8 cellular contexts compared by ENCODE assay signal in the genomic region with DNA sequence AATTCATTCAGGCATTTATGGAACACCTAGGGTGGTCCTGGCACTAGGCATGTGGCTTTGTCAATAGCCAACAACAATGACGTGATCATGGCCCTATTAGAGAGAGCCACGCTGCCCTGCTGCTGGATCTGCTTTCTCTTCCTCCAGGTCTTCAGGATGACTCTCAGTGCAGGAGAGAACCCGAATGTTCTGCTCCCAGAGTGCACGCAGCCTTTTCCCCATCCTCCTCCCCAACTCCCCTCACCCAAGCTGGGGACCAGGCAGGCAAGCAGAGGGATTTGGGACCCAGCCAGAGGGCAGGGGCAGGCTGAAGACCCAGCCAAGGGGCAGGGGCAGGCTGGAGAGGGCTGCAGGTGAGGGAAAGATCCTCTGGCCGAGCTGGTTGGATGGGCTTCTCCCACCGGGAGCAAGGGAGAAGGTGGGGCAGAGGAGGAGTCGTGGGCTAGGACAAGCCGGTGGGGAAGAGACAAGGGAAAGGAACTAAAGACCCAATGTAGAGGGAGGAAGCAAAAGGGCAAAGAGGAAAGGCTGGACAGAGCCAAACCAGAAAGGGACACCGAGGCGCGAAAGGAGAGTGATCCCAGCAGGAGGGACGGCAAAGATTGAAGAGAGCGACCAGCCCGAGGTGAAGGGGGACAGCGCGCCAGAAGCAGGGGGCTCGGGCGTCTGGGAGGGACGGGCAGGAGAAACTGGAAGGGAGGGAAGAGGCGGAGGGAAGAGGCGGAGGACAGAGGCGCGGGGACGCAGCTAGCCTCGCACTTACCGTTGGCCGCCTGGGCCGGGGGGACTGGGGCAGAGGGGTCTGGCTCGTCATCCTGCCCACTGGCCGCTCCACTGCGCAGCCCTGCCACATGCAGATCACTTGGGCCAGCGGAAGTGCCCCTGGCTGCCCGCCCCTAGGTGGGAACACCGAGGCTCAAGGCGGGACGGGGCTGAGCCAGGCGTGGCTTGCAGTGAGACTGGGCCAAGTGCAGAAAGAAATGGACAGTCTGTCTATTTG. TPM values are rescaled to one million over a fixed set of nuclear protein-coding genes. Genes with fewer than 3 reads are reported as not detected.
DNase-seq lines count a peak whose midpoint lies in the region; ATAC-seq, FAIRE-seq and TF ChIP-seq lines count a peak whose summit lies in the region.

A gene with protein sequence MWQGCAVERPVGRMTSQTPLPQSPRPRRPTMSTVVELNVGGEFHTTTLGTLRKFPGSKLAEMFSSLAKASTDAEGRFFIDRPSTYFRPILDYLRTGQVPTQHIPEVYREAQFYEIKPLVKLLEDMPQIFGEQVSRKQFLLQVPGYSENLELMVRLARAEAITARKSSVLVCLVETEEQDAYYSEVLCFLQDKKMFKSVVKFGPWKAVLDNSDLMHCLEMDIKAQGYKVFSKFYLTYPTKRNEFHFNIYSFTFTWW (minus strand): TSS at position 880 of the 1,000 bp plus-strand sequence. CDS start 27 bp downstream, at position 853.

- H3K4me1 ChIP-seq in body of pancreas: peaks cover 27% of the 10 kb centered on the region
- H3K4me1 ChIP-seq in kidney (ENCODE audit: control insufficient read depth in 1 of 2, insufficient read depth in 1 of 2, low read depth in 1 of 2, low read length in 2 of 2): peaks cover 0 to 8% of the 10 kb centered on the region in 2 donors
- peaks cover 0 to 11% (median 2%) of the 10 kb centered on the region in 4 donors for H3K4me1 ChIP-seq in transverse colon

- TF ChIP-seq EP300 in transverse colon (IDR thresholded peaks at IDR 0.05; ENCODE audit: low read depth): no peak

- H3K9ac ChIP-seq in kidney (ENCODE audit: low read length in 2 of 2): peak within 1 kb of the TSS in 1 of 2 donors; percentile 43

- H3K4me3 ChIP-seq in body of pancreas (peak within 1 kb of the TSS; percentile 58 to 76), kidney (ENCODE audit: low read length in 2 of 2) (peak within 1 kb of the TSS; percentile 49 to 57), transverse colon (peak within 1 kb of the TSS; percentile 37 to 69 (median 58))

- TF ChIP-seq CTCF in body of pancreas (IDR thresholded peaks at IDR 0.05): peak in 3 of 7 experiments; percentile 17 to 26 (median 20)
- no peak for TF ChIP-seq CTCF in kidney (IDR thresholded peaks at IDR 0.05; ENCODE audit: borderline replicate concordance, extremely low read depth, insufficient read depth)
- TF ChIP-seq CTCF in transverse colon (IDR thresholded peaks at IDR 0.05): no peak

- peak within 1 kb of the TSS in 1 of 5 donors; percentile 48 for H3K4me3 Mint-ChIP-seq in immature natural killer cell

- peaks cover 0 to 1% of the 10 kb centered on the region in 2 donors for H3K4me1 Mint-ChIP-seq in immature natural killer cell

- no peaks in the 10 kb centered on the region for H3K36me3 Mint-ChIP-seq in immature natural killer cell

- peak within 1 kb of the TSS; percentile 86 to 93 (median 89) for H3K27ac ChIP-seq in body of pancreas
- peak within 1 kb of the TSS; percentile 0 to 58 for H3K27ac ChIP-seq in kidney (ENCODE audit: low read depth in 2 of 2, low read length in 2 of 2)
- peak within 1 kb of the TSS; percentile 61 to 83 (median 74) for H3K27ac ChIP-seq in transverse colon

- H3K36me3 ChIP-seq in body of pancreas (replicated peaks in 1 of 2; ENCODE audit: insufficient read depth in 1 of 2, low read depth in 2 of 2) (no peaks in the 10 kb centered on the region), kidney (ENCODE audit: control insufficient read depth in 1 of 2, insufficient read depth in 2 of 2, low read length in 2 of 2) (no peaks in the 10 kb centered on the region), transverse colon (no peaks in the 10 kb centered on the region)

- 4 to 11% methylated on average over 31 to 37 of the region's 37 CpGs for WGBS in body of pancreas, 2 donors
- WGBS in transverse colon (ENCODE audit: low coverage in 1 of 2), 2 donors: 4 to 11% methylated on average over 20 to 37 of the region's 37 CpGs

- no peaks in the 10 kb centered on the region for H3K9me3 ChIP-seq in body of pancreas
- H3K9me3 ChIP-seq in kidney (ENCODE audit: control insufficient read depth in 1 of 2, low read length in 2 of 2): no peaks in the 10 kb centered on the region
- no peaks in the 10 kb centered on the region for H3K9me3 ChIP-seq in transverse colon

- no peaks in the 10 kb centered on the region for H3K9me3 Mint-ChIP-seq in immature natural killer cell

- H3K27ac Mint-ChIP-seq in immature natural killer cell: no peak within 1 kb of the TSS

- FAIRE-seq in kidney (lab: Jason Lieb, UNC): no peak

- peak; percentile 88 for ATAC-seq in body of pancreas
- ATAC-seq in HG02623 (IDR thresholded peaks at IDR 0.05; ENCODE audit: unreplicated experiment): no peak
- no peak for ATAC-seq in GM18867 (IDR thresholded peaks at IDR 0.05; ENCODE audit: unreplicated experiment)

- TF ChIP-seq POLR2A in body of pancreas (IDR thresholded peaks at IDR 0.05) (peak; percentile 71 to 89 (median 84)), transverse colon (IDR thresholded peaks at IDR 0.05) (peak; percentile 65)

- intact Hi-C loops in body of pancreas (cut with DNase I) (no loop called here), kidney (cut with DNase I) (no loop called here), transverse colon (cut with DNase I; ENCODE audit: low total_unique reads) (no loop called here)

- in situ Hi-C loops in transverse colon (cut with MboI; ENCODE audit: low pct_ligation_motif_present in 1 of 4, low pct_unique_long_range_greater_than_20kb in 1 of 4, low sequenced_read_pairs in 3 of 4): no loop called here

- H3K27me3 ChIP-seq in body of pancreas: no peaks in the 10 kb centered on the region
- H3K27me3 ChIP-seq in transverse colon: no peaks in the 10 kb centered on the region

- peaks cover 2 to 9% (median 4%) of the 10 kb centered on the region in 3 donors for H3K27me3 Mint-ChIP-seq in immature natural killer cell (ENCODE audit: low read depth in 3 of 3)

- peak; percentile 28 for DNase-seq in NCI-H128 (lab: John Stamatoyannopoulos, UW; ENCODE audit: unreplicated experiment)
- DNase-seq in body of pancreas: peak; percentile 79 to 87 (median 84)
- peak; percentile 85 for DNase-seq in kidney
- DNase-seq in transverse colon: peak; percentile 69
- DNase-seq in immature natural killer cell: no peak
- no peak for DNase-seq in GM19240 (ENCODE audit: insufficient read length, low spot score)

RNA-seq across cellular contexts. Expression of the gene that starts here (rescaled TPM):
- 10 to 100 TPM in 1 of 2 donors, 1 to 10 TPM in 1; 7.6 to 12.2 TPM for total RNA-seq in body of pancreas
- 13.7 TPM for total RNA-seq in kidney
- polyA plus RNA-seq in kidney (ENCODE audit: insufficient read depth, low read depth, low replicate concordance): 14.8 TPM
- 1 to 10 TPM; 1.2 to 8.6 (median 5.1) TPM for total RNA-seq in transverse colon
- polyA plus RNA-seq in immature natural killer cell: under 1 TPM in 1 of 3 donors, not detected in 2; 0.82 TPM

Comparison
In these comparisons a context has a peak if more than half of its experiments do, and no peak if none do; other contexts are left out.
1. DNase-seq: peak in NCI-H128 (single experiment), body of pancreas (4 of 4), kidney (single experiment) and transverse colon (single experiment); none in immature natural killer cell (0 of 3) and GM19240 (single experiment).
2. H3K27ac ChIP-seq: peak in every context shown above with its lines; median percentile 89 in body of pancreas; 74 in transverse colon; 29 in kidney.
3. Peak in every context shown above with its lines, with median percentiles within 50 percentile points of each other: H3K4me3 ChIP-seq.